Comparison of ENCODE assay signal across 24 cellular contexts in genomic region chr11:35588627-35589026, GRCh38. TPM values are rescaled to one million over a fixed set of nuclear protein-coding genes. Genes with fewer than 3 reads are reported as not detected.
DNase-seq lines count a peak whose midpoint lies in the region; ATAC-seq and TF ChIP-seq lines count a peak whose summit lies in the region.
"Had no signal": no experiment of that assay in that cellular context is flagged by ENCODE, and none has a peak within 500 bp of the region (broad histone marks: within the 10 kb centered on the region; RNA-seq: fewer than 3 reads in every experiment).

No MANE protein-coding gene starts in this region.

- H3K4me1 ChIP-seq in foreskin keratinocyte, result peaks cover 23% of the 10 kb centered on the region
- H3K4me1 ChIP-seq: body of pancreas, right lobe of liver, vagina had no signal

- CTCF ChIA-PET in AG04449 (lab: Yijun Ruan, JAX), result no interaction called here

- no peak overlapping the region for H3K4me3 ChIP-seq in AG04449 (ENCODE audit: low read depth, low read length)
- no peak overlapping the region for H3K4me3 ChIP-seq in brain microvascular endothelial cell (ENCODE audit: low read depth, low read length)
- H3K4me3 ChIP-seq: body of pancreas, dorsolateral prefrontal cortex, right lobe of liver, vagina had no signal

- ATAC-seq in foreskin keratinocyte (peak; percentile 75), GM19328 (IDR thresholded peaks at IDR 0.05; ENCODE audit: unreplicated experiment) (no peak)
- ATAC-seq in effector memory CD8-positive, alpha-beta T cell (replicated peaks), result no peak
- ATAC-seq: body of pancreas, esophagus mucosa, right lobe of liver had no signal

- H3K27me3 Mint-ChIP-seq in effector memory CD8-positive, alpha-beta T cell, result peaks cover 37 to 66% of the 10 kb centered on the region in 2 donors

- H3K4me3 Mint-ChIP-seq in effector memory CD8-positive, alpha-beta T cell, result no peak overlapping the region
- H3K4me3 Mint-ChIP-seq: CD8-positive, alpha-beta memory T cell; mesothelial cell of epicardium had no signal

- no peaks in the 10 kb centered on the region for H3K36me3 Mint-ChIP-seq in effector memory CD8-positive, alpha-beta T cell (ENCODE audit: insufficient read depth)
- H3K36me3 Mint-ChIP-seq: CD8-positive, alpha-beta memory T cell; mesothelial cell of epicardium had no signal

- no peak overlapping the region for H3K27ac Mint-ChIP-seq in effector memory CD8-positive, alpha-beta T cell
- H3K27ac Mint-ChIP-seq: CD8-positive, alpha-beta memory T cell; mesothelial cell of epicardium had no signal

- H3K27ac ChIP-seq in brain microvascular endothelial cell (peak overlapping the region; percentile 57), foreskin keratinocyte (no peak overlapping the region)
- H3K27ac ChIP-seq: body of pancreas, right lobe of liver, vagina had no signal

- POLR2A ChIA-PET in AG04449 (lab: Yijun Ruan, JAX), result no interaction called here

- H3K36me3 ChIP-seq in brain microvascular endothelial cell (replicated peaks), result no peaks in the 10 kb centered on the region
- H3K36me3 ChIP-seq: right lobe of liver, vagina had no signal

- TF ChIP-seq CTCF in AG04449 (IDR thresholded peaks at IDR 0.05; ENCODE audit: insufficient read depth, low read length, missing control alignments) (no peak), brain microvascular endothelial cell (IDR thresholded peaks at IDR 0.05; ENCODE audit: low read depth, low read length, missing control alignments) (no peak), foreskin keratinocyte (conservative IDR thresholded peaks at IDR 0.05) (no peak)

- DNase-seq in AG04449 (ENCODE audit: low read depth, low spot score) (peak; percentile 52), HT1080 (ENCODE audit: low read depth) (peak; percentile 42), brain microvascular endothelial cell (peak; percentile 59), foreskin keratinocyte (peak in 1 of 2 donors; percentile 58), NCI-H1436 treated with DMSO at 0.1 percent for 48 hours (lab: John Stamatoyannopoulos, UW) (no peak)
- no peak for DNase-seq in effector memory CD8-positive, alpha-beta T cell
- no peak for DNase-seq in activated CD4-positive, alpha-beta T cell treated with anti-CD3 and anti-CD28 coated beads for 48 hours
- DNase-seq: activated CD4-positive, alpha-beta T cell treated with anti-CD3 and anti-CD28 coated beads for 1 hour; activated CD8-positive, alpha-beta memory T cell treated with anti-CD3 and anti-CD28 coated beads, Interleukin-2, amount 50 U/mL, for 4 hours; activated gamma-delta T cell treated with Interleukin-2 at 50 U/mL for 16 hours; body of pancreas; CD8-positive, alpha-beta memory T cell; DND-41; dorsolateral prefrontal cortex; NCI-H2081 treated with DMSO at 0.1 percent for 48 hours; NCI-H524 treated with DMSO at 0.1 percent for 48 hours; occipital lobe; right lobe of liver; SIG-M5; stimulated activated CD4-positive, alpha-beta T cell treated with anti-CD3 and anti-CD28 coated beads, Interleukin-2, amount 100 ng/mL, for 24 hours had no signal

- no peaks in the 10 kb centered on the region for H3K9me3 Mint-ChIP-seq in effector memory CD8-positive, alpha-beta T cell
- H3K9me3 Mint-ChIP-seq: CD8-positive, alpha-beta memory T cell; mesothelial cell of epicardium had no signal

- in situ Hi-C loops in brain microvascular endothelial cell (cut with HindIII; ENCODE audit: low pct_ligation_motif_present, low sequenced_read_pairs), result no loop called here

- H3K27me3 ChIP-seq in brain microvascular endothelial cell (replicated peaks), result no peaks in the 10 kb centered on the region
- no peaks in the 10 kb centered on the region for H3K27me3 ChIP-seq in foreskin keratinocyte
- H3K27me3 ChIP-seq: body of pancreas, dorsolateral prefrontal cortex, right lobe of liver, vagina had no signal

- no peaks in the 10 kb centered on the region for H3K4me1 Mint-ChIP-seq in effector memory CD8-positive, alpha-beta T cell (ENCODE audit: low read depth in 2 of 2)
- H3K4me1 Mint-ChIP-seq: CD8-positive, alpha-beta memory T cell had no signal

RNA-seq across cellular contexts. Expression of gene FJX1, which starts 29.6 kb away (rescaled TPM):
- total RNA-seq in HT1080 (2014; rRNA removed; shearing (Covaris generic)), result 29.4 and 32.3 TPM in 2 replicates
- 16.7 and 20.3 TPM in 2 replicates for polyA plus RNA-seq in HT1080 (2015; cell fraction: cytosol; rRNA removed)
- polyA plus RNA-seq in HT1080 (2015; cell fraction: nucleus; rRNA removed), result 14.0 and 14.3 TPM in 2 replicates
- total RNA-seq in foreskin keratinocyte, result 72.5 and 92.3 TPM in 2 replicates
- 57.1 and 75.2 TPM in 2 replicates for polyA plus RNA-seq in foreskin keratinocyte
- polyA plus RNA-seq: CD8-positive, alpha-beta memory T cell had no signal

Comparison
In these comparisons a context has a peak if more than half of its experiments do, and no peak if none do; other contexts are left out.
1. DNase-seq: peak in AG04449 (single experiment), HT1080 (single experiment) and brain microvascular endothelial cell (single experiment); none in NCI-H1436 treated with DMSO at 0.1 percent for 48 hours (single experiment), effector memory CD8-positive, alpha-beta T cell (0 of 3) and activated CD4-positive, alpha-beta T cell treated with anti-CD3 and anti-CD28 coated beads for 48 hours (single experiment).